In genomic region chr1:144536677-144537076, GRCh38 we compare ENCODE assay signal across 9 cellular contexts. TPM values are rescaled to one million over a fixed set of nuclear protein-coding genes. Genes with fewer than 3 reads are reported as not detected.
"Had no signal": no experiment of that assay in that cellular context is flagged by ENCODE, and none has a peak within 500 bp of the region (broad histone marks: within the 10 kb centered on the region; RNA-seq: fewer than 3 reads in every experiment).

No MANE protein-coding gene starts in this region.

RNA-seq across cellular contexts. Expression of gene PPIAL4F, which starts 56.0 kb away (rescaled TPM):
- total RNA-seq: LHCN-M2, MCF 10A, NCI-H460, OCI-LY7, PC-9, Right ventricle myocardium inferior, RPMI7951, SJCRH30, SK-MEL-5 had no signal
